In the genomic region with DNA sequence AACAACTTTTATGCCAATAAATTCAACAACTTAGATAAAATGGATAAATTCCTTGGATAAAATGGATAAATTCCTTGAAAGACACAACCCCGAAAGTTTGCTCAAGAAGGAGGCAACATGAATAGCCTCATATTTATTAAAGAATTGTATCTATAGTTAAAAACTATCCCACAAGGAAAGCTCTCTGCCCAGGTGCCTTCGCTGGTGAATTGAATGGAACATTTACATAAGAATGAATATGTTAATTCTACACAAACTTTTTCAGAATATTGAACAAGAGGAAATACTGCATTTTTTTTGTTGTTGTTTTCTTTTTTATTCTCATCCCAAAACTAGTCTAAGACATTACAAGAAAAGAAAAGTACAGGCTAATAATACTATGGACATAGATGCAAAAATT, we compare ENCODE assay signal across 27 cellular contexts.
"Had no signal": no experiment of that assay in that cellular context is flagged by ENCODE, and none has a peak within 500 bp of the region (broad histone marks: within the 10 kb centered on the region; RNA-seq: fewer than 3 reads in every experiment).

No MANE protein-coding gene starts in this region.

- DNase-seq: colonic mucosa; cortex of kidney; dermis blood vessel endothelial cell; dorsolateral prefrontal cortex; effector CD4-positive, alpha-beta T cell; effector CD8-positive, alpha-beta T cell; effector memory CD4-positive, alpha-beta T cell; effector memory CD8-positive, alpha-beta T cell; endodermal cell; erythroblast; esophagus squamous epithelium; foreskin fibroblast; foreskin keratinocyte; foreskin melanocyte; gastrocnemius medialis; glutamatergic neuron; head of caudate nucleus; heart left ventricle had no signal

- H2AFZ ChIP-seq: hepatocyte had no signal

- H3K27ac ChIP-seq: colonic mucosa, coronary artery, dorsolateral prefrontal cortex, epithelial cell of prostate, esophagus squamous epithelium, foreskin keratinocyte, gastrocnemius medialis, gastroesophageal sphincter, heart left ventricle, hepatocyte had no signal

- H3K4me3 ChIP-seq: colonic mucosa, coronary artery, dorsolateral prefrontal cortex, esophagus squamous epithelium, gastrocnemius medialis, gastroesophageal sphincter, heart left ventricle, hepatocyte had no signal

- H3K4me1 Mint-ChIP-seq: endodermal cell had no signal

- H3K27me3 ChIP-seq: colonic mucosa, dorsolateral prefrontal cortex, esophagus squamous epithelium, foreskin keratinocyte, gastrocnemius medialis, gastroesophageal sphincter, heart left ventricle, hepatocyte had no signal

- FAIRE-seq: endometrium, endothelial cell of umbilical vein, frontal cortex had no signal

- H3K4me2 ChIP-seq: hepatocyte had no signal

- H3K27me3 Mint-ChIP-seq: dendritic cell treated with granulocyte-macrophage colony-stimulating factor and Interleukin-4, amounts not matched to agents 40 ng/mL and 50 ng/mL, for 4 days; effector memory CD8-positive, alpha-beta T cell had no signal

- H3K4me1 ChIP-seq: colonic mucosa, gastroesophageal sphincter, heart left ventricle had no signal

- H3K79me2 ChIP-seq: hepatocyte had no signal

- H3K27ac Mint-ChIP-seq: dendritic cell treated with granulocyte-macrophage colony-stimulating factor and Interleukin-4, amounts not matched to agents 40 ng/mL and 50 ng/mL, for 4 days; effector memory CD8-positive, alpha-beta T cell; endodermal cell had no signal

- H3K4me3 Mint-ChIP-seq: dendritic cell treated with granulocyte-macrophage colony-stimulating factor and Interleukin-4, amounts not matched to agents 40 ng/mL and 50 ng/mL, for 4 days; effector memory CD8-positive, alpha-beta T cell; endodermal cell had no signal

- H3K9me3 ChIP-seq: colonic mucosa, gastroesophageal sphincter had no signal

- H3K9me3 Mint-ChIP-seq: dendritic cell treated with granulocyte-macrophage colony-stimulating factor and Interleukin-4, amounts not matched to agents 40 ng/mL and 50 ng/mL, for 4 days; endodermal cell had no signal

- ATAC-seq: effector memory CD8-positive, alpha-beta T cell; esophagus mucosa; foreskin keratinocyte; gastrocnemius medialis; gastroesophageal sphincter; heart left ventricle had no signal

- H3K36me3 ChIP-seq: colonic mucosa, esophagus squamous epithelium, gastrocnemius medialis, gastroesophageal sphincter, heart left ventricle had no signal
